In genomic region chr20:4936392-4936850, GRCh38 we compare ENCODE assay signal across 15 cellular contexts.
DNase-seq lines count a peak whose midpoint lies in the region; ATAC-seq and TF ChIP-seq lines count a peak whose summit lies in the region.
"Had no signal": no experiment of that assay in that cellular context is flagged by ENCODE, and none has a peak within 500 bp of the region (broad histone marks: within the 10 kb centered on the region; RNA-seq: fewer than 3 reads in every experiment).

No MANE protein-coding gene starts in this region.

- intact Hi-C loops in dendritic cell treated with granulocyte-macrophage colony-stimulating factor and Interleukin-4, amounts not matched to agents 40 ng/mL and 50 ng/mL, for 4 days (cut with micrococcal nuclease) = no loop called here

- peak overlapping the region; percentile 31 for H3K4me3 ChIP-seq in LNCaP clone FGC (ENCODE audit: low read depth, low read length)

- no peak for DNase-seq in LNCaP clone FGC (ENCODE audit: low read depth)
- no peak for DNase-seq in stimulated activated effector memory CD8-positive, alpha-beta T cell treated with anti-CD3 and anti-CD28 coated beads, Interleukin-12 subunit alpha, Interleukin-12 subunit beta, amount 100 ng/mL, for 72 hours (ENCODE audit: low spot score in 2 of 2)
- no peak for DNase-seq in mesenteric fat pad (ENCODE audit: low spot score)
- DNase-seq in kidney glomerular epithelial cell (lab: John Stamatoyannopoulos, UW) = no peak
- no peak for DNase-seq in stimulated activated naive CD4-positive, alpha-beta T cell treated with Interleukin-2 at 50 U/mL for 16 hours (lab: John Stamatoyannopoulos, UW)
- DNase-seq: ACHN; CD4-positive, alpha-beta memory T cell; DMS153; DMS79; GDM1; GOT3; H9 had no signal

- H3K9me3 Mint-ChIP-seq in dendritic cell treated with granulocyte-macrophage colony-stimulating factor and Interleukin-4, amounts not matched to agents 40 ng/mL and 50 ng/mL, for 4 days = no peaks in the 10 kb centered on the region
- no peaks in the 10 kb centered on the region for H3K9me3 Mint-ChIP-seq in stimulated activated effector memory CD8-positive, alpha-beta T cell treated with anti-CD3 and anti-CD28 coated beads, Interleukin-12 subunit alpha, Interleukin-12 subunit beta, amount 100 ng/mL, for 72 hours
- H3K9me3 Mint-ChIP-seq: CD4-positive, alpha-beta memory T cell; H9 had no signal

- H3K27ac Mint-ChIP-seq in dendritic cell treated with granulocyte-macrophage colony-stimulating factor and Interleukin-4, amounts not matched to agents 40 ng/mL and 50 ng/mL, for 4 days = peak overlapping the region; percentile 39
- H3K27ac Mint-ChIP-seq in stimulated activated effector memory CD8-positive, alpha-beta T cell treated with anti-CD3 and anti-CD28 coated beads, Interleukin-12 subunit alpha, Interleukin-12 subunit beta, amount 100 ng/mL, for 72 hours = peak overlapping the region; percentile 64

- H3K27ac ChIP-seq in C4-2B = peak overlapping the region; percentile 50

- H3K36me3 Mint-ChIP-seq in dendritic cell treated with granulocyte-macrophage colony-stimulating factor and Interleukin-4, amounts not matched to agents 40 ng/mL and 50 ng/mL, for 4 days (ENCODE audit: low read depth) = peaks cover 33% of the 10 kb centered on the region
- H3K36me3 Mint-ChIP-seq in stimulated activated effector memory CD8-positive, alpha-beta T cell treated with anti-CD3 and anti-CD28 coated beads, Interleukin-12 subunit alpha, Interleukin-12 subunit beta, amount 100 ng/mL, for 72 hours = peaks cover 13% of the 10 kb centered on the region

- H3K4me1 Mint-ChIP-seq in dendritic cell treated with granulocyte-macrophage colony-stimulating factor and Interleukin-4, amounts not matched to agents 40 ng/mL and 50 ng/mL, for 4 days (ENCODE audit: low read depth) = peaks cover 7% of the 10 kb centered on the region
- H3K4me1 Mint-ChIP-seq in stimulated activated effector memory CD8-positive, alpha-beta T cell treated with anti-CD3 and anti-CD28 coated beads, Interleukin-12 subunit alpha, Interleukin-12 subunit beta, amount 100 ng/mL, for 72 hours = no peaks in the 10 kb centered on the region
- H3K4me1 Mint-ChIP-seq: CD14-positive monocyte had no signal

- no peak overlapping the region for H3K4me3 Mint-ChIP-seq in dendritic cell treated with granulocyte-macrophage colony-stimulating factor and Interleukin-4, amounts not matched to agents 40 ng/mL and 50 ng/mL, for 4 days
- H3K4me3 Mint-ChIP-seq in stimulated activated effector memory CD8-positive, alpha-beta T cell treated with anti-CD3 and anti-CD28 coated beads, Interleukin-12 subunit alpha, Interleukin-12 subunit beta, amount 100 ng/mL, for 72 hours = no peak overlapping the region
- H3K4me3 Mint-ChIP-seq: CD14-positive monocyte; CD4-positive, alpha-beta memory T cell; H9 had no signal

- TF ChIP-seq CTCF in C4-2B (conservative IDR thresholded peaks at IDR 0.05) (no peak), LNCaP clone FGC (IDR thresholded peaks at IDR 0.05; ENCODE audit: control insufficient read depth, extremely low read depth, insufficient read depth) (no peak)

- H3K27me3 Mint-ChIP-seq in dendritic cell treated with granulocyte-macrophage colony-stimulating factor and Interleukin-4, amounts not matched to agents 40 ng/mL and 50 ng/mL, for 4 days = no peaks in the 10 kb centered on the region
- H3K27me3 Mint-ChIP-seq: CD4-positive, alpha-beta memory T cell had no signal

- ATAC-seq in stimulated activated effector memory CD8-positive, alpha-beta T cell treated with anti-CD3 and anti-CD28 coated beads, Interleukin-12 subunit alpha, Interleukin-12 subunit beta, amount 100 ng/mL, for 72 hours = no peak
